37 cellular contexts compared by ENCODE assay signal in the genomic region with DNA sequence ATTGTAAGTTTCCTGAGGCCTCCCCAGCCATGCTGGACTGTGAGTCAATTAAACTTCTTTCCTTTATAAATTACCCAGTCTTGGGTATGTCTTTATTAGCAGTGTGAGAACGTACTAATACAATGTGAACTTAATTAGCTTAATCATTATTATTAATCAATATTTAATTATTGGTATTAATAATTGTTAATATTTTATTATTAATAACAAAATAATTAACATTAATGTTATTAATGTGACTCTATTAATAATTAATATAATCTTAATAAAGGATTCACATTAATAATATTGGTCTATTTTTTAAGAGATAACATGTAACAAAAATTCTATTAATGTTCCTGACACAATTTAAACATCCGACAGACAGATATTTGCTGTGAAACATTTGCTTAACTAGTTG.
"Had no signal": no experiment of that assay in that cellular context is flagged by ENCODE, and none has a peak within 500 bp of the region (broad histone marks: within the 10 kb centered on the region; RNA-seq: fewer than 3 reads in every experiment).

No MANE protein-coding gene starts in this region.

- DNase-seq: activated B cell treated with CpG ODN at 0.5 μM for 24 hours; activated CD4-positive, alpha-beta memory T cell treated with anti-CD3 and anti-CD28 coated beads, Interleukin-2, amount 10 ng/mL, durations not matched to agents 7 days and 5 days; activated CD4-positive, alpha-beta T cell treated with anti-CD3 and anti-CD28 coated beads for 36 hours; activated CD4-positive, alpha-beta T cell treated with anti-CD3 and anti-CD28 coated beads, Interleukin-2, amount 10 ng/mL, durations not matched to agents 7 days and 5 days; activated CD4-positive, alpha-beta T cell treated with anti-CD3 and anti-CD28 coated beads, Interleukin-2, amount 50 U/mL, for 4 hours; activated CD4-positive, CD25-positive, alpha-beta regulatory T cell treated with anti-CD3 and anti-CD28 coated beads, Interleukin-2, amount 50 U/mL, for 72 hours; activated CD8-positive, alpha-beta memory T cell treated with anti-CD3 and anti-CD28 coated beads, Interleukin-2, amount 50 U/mL, for 48 hours; activated gamma-delta T cell; activated naive CD4-positive, alpha-beta T cell; activated naive CD4-positive, alpha-beta T cell treated with anti-CD3 and anti-CD28 coated beads, Interleukin-2, amount 10 ng/mL, durations not matched to agents 7 days and 5 days; activated naive CD8-positive, alpha-beta T cell treated with anti-CD3 and anti-CD28 coated beads, Interleukin-2, amount 10 ng/mL, durations not matched to agents 7 days and 5 days; activated T-cell treated with anti-CD3 and anti-CD28 coated beads for 4 hours; activated T-cell treated with anti-CD3 and anti-CD28 coated beads, Interleukin-2, amount 50 U/mL, for 24 hours; activated T-cell treated with anti-CD3 and anti-CD28 coated beads, Interleukin-2, amount 50 U/mL, for 72 hours; central memory CD4-positive, alpha-beta T cell; cerebellar nuclear complex; dorsolateral prefrontal cortex; effector memory CD4-positive, alpha-beta T cell; endodermal cell; erythroblast; foreskin keratinocyte; heart right ventricle; T-helper 1 cell; T-helper 17 cell; T1000 had no signal

- H3K27ac Mint-ChIP-seq: activated B cell treated with CpG ODN at 0.5 μM for 24 hours; activated CD4-positive, alpha-beta memory T cell treated with anti-CD3 and anti-CD28 coated beads, Interleukin-2, amount 10 ng/mL, durations not matched to agents 7 days and 5 days; activated CD4-positive, alpha-beta T cell treated with anti-CD3 and anti-CD28 coated beads for 36 hours; activated CD4-positive, alpha-beta T cell treated with anti-CD3 and anti-CD28 coated beads, Interleukin-2, amount 10 ng/mL, durations not matched to agents 7 days and 5 days; activated naive CD4-positive, alpha-beta T cell treated with anti-CD3 and anti-CD28 coated beads, Interleukin-2, amount 10 ng/mL, durations not matched to agents 7 days and 5 days; activated naive CD4-positive, alpha-beta T cell treated with anti-CD3 and anti-CD28 coated beads, Interleukin-2, amount 50 U/mL, for 72 hours; activated naive CD8-positive, alpha-beta T cell treated with anti-CD3 and anti-CD28 coated beads, Interleukin-2, amount 10 ng/mL, durations not matched to agents 7 days and 5 days; activated T-cell treated with anti-CD3 and anti-CD28 coated beads, Interleukin-2, amount 50 U/mL, for 24 hours; activated T-cell treated with anti-CD3 and anti-CD28 coated beads, Interleukin-2, amount 50 U/mL, for 72 hours; brain; dendritic cell treated with granulocyte-macrophage colony-stimulating factor and Interleukin-4, amounts not matched to agents 40 ng/mL and 50 ng/mL, for 4 days; endodermal cell; T-helper 17 cell; T-helper 2 cell treated with Interferon-gamma antibody and Interleukin-4, amounts not matched to agents 5 μg/mL and 100 μg/mL, for 36 hours had no signal

- H3K9me3 ChIP-seq: ascending aorta, breast epithelium, esophagus muscularis mucosa, gastroesophageal sphincter had no signal

- H3K27ac ChIP-seq: ascending aorta, breast epithelium, cardiac muscle cell, coronary artery, dorsolateral prefrontal cortex, esophagus muscularis mucosa, foreskin keratinocyte, gastroesophageal sphincter, heart right ventricle, VCaP had no signal

- H3K36me3 ChIP-seq: ascending aorta, breast epithelium, cardiac muscle cell, esophagus muscularis mucosa, gastroesophageal sphincter, heart right ventricle had no signal

- H3K4me3 Mint-ChIP-seq: activated B cell treated with CpG ODN at 0.5 μM for 24 hours; activated CD4-positive, alpha-beta memory T cell treated with anti-CD3 and anti-CD28 coated beads, Interleukin-2, amount 10 ng/mL, durations not matched to agents 7 days and 5 days; activated CD4-positive, alpha-beta T cell treated with anti-CD3 and anti-CD28 coated beads for 36 hours; activated CD4-positive, alpha-beta T cell treated with anti-CD3 and anti-CD28 coated beads, Interleukin-2, amount 10 ng/mL, durations not matched to agents 7 days and 5 days; activated naive CD4-positive, alpha-beta T cell treated with anti-CD3 and anti-CD28 coated beads, Interleukin-2, amount 10 ng/mL, durations not matched to agents 7 days and 5 days; activated naive CD8-positive, alpha-beta T cell treated with anti-CD3 and anti-CD28 coated beads, Interleukin-2, amount 10 ng/mL, durations not matched to agents 7 days and 5 days; activated T-cell treated with anti-CD3 and anti-CD28 coated beads, Interleukin-2, amount 50 U/mL, for 24 hours; activated T-cell treated with anti-CD3 and anti-CD28 coated beads, Interleukin-2, amount 50 U/mL, for 72 hours; brain; dendritic cell treated with granulocyte-macrophage colony-stimulating factor and Interleukin-4, amounts not matched to agents 40 ng/mL and 50 ng/mL, for 4 days; endodermal cell; T-helper 17 cell; T-helper 2 cell treated with Interferon-gamma antibody and Interleukin-4, amounts not matched to agents 5 μg/mL and 100 μg/mL, for 36 hours had no signal

- H3K4me3 ChIP-seq: ascending aorta, breast epithelium, cardiac muscle cell, coronary artery, dorsolateral prefrontal cortex, esophagus muscularis mucosa, gastroesophageal sphincter, heart right ventricle, hepatocyte had no signal

- ATAC-seq: activated CD4-positive, alpha-beta T cell treated with anti-CD3 and anti-CD28 coated beads for 36 hours; activated naive CD4-positive, alpha-beta T cell treated with anti-CD3 and anti-CD28 coated beads, Interleukin-2, amount 50 U/mL, for 72 hours; activated T-cell treated with anti-CD3 and anti-CD28 coated beads, Interleukin-2, amount 50 U/mL, for 72 hours; foreskin keratinocyte; gastroesophageal sphincter; heart right ventricle; T-helper 17 cell had no signal

- H3K27me3 Mint-ChIP-seq: activated B cell treated with CpG ODN at 0.5 μM for 24 hours; activated CD4-positive, alpha-beta memory T cell treated with anti-CD3 and anti-CD28 coated beads, Interleukin-2, amount 10 ng/mL, durations not matched to agents 7 days and 5 days; activated CD4-positive, alpha-beta T cell treated with anti-CD3 and anti-CD28 coated beads for 36 hours; activated CD4-positive, alpha-beta T cell treated with anti-CD3 and anti-CD28 coated beads, Interleukin-2, amount 10 ng/mL, durations not matched to agents 7 days and 5 days; activated naive CD4-positive, alpha-beta T cell treated with anti-CD3 and anti-CD28 coated beads, Interleukin-2, amount 10 ng/mL, durations not matched to agents 7 days and 5 days; activated naive CD8-positive, alpha-beta T cell treated with anti-CD3 and anti-CD28 coated beads, Interleukin-2, amount 10 ng/mL, durations not matched to agents 7 days and 5 days; activated T-cell treated with anti-CD3 and anti-CD28 coated beads, Interleukin-2, amount 50 U/mL, for 24 hours; brain; dendritic cell treated with granulocyte-macrophage colony-stimulating factor and Interleukin-4, amounts not matched to agents 40 ng/mL and 50 ng/mL, for 4 days; T-helper 17 cell had no signal

- H3K27me3 ChIP-seq: ascending aorta, breast epithelium, cardiac muscle cell, dorsolateral prefrontal cortex, esophagus muscularis mucosa, foreskin keratinocyte, gastroesophageal sphincter, heart right ventricle, hepatocyte had no signal

- H3K4me1 ChIP-seq: ascending aorta, breast epithelium, esophagus muscularis mucosa, foreskin keratinocyte, gastroesophageal sphincter, heart right ventricle had no signal

- H3K36me3 Mint-ChIP-seq: activated naive CD4-positive, alpha-beta T cell treated with anti-CD3 and anti-CD28 coated beads, Interleukin-2, amount 10 ng/mL, durations not matched to agents 7 days and 5 days; activated naive CD4-positive, alpha-beta T cell treated with anti-CD3 and anti-CD28 coated beads, Interleukin-2, amount 50 U/mL, for 72 hours; activated naive CD8-positive, alpha-beta T cell treated with anti-CD3 and anti-CD28 coated beads, Interleukin-2, amount 10 ng/mL, durations not matched to agents 7 days and 5 days; brain had no signal

- H3K4me1 Mint-ChIP-seq: activated B cell treated with CpG ODN at 0.5 μM for 24 hours; activated CD4-positive, alpha-beta memory T cell treated with anti-CD3 and anti-CD28 coated beads, Interleukin-2, amount 10 ng/mL, durations not matched to agents 7 days and 5 days; activated CD4-positive, alpha-beta T cell treated with anti-CD3 and anti-CD28 coated beads for 36 hours; activated CD4-positive, alpha-beta T cell treated with anti-CD3 and anti-CD28 coated beads, Interleukin-2, amount 10 ng/mL, durations not matched to agents 7 days and 5 days; activated naive CD4-positive, alpha-beta T cell treated with anti-CD3 and anti-CD28 coated beads, Interleukin-2, amount 10 ng/mL, durations not matched to agents 7 days and 5 days; activated naive CD8-positive, alpha-beta T cell treated with anti-CD3 and anti-CD28 coated beads, Interleukin-2, amount 10 ng/mL, durations not matched to agents 7 days and 5 days; brain; T-helper 17 cell had no signal

- H3K9me3 Mint-ChIP-seq: activated CD4-positive, alpha-beta memory T cell treated with anti-CD3 and anti-CD28 coated beads, Interleukin-2, amount 10 ng/mL, durations not matched to agents 7 days and 5 days; activated naive CD4-positive, alpha-beta T cell treated with anti-CD3 and anti-CD28 coated beads, Interleukin-2, amount 10 ng/mL, durations not matched to agents 7 days and 5 days; activated naive CD4-positive, alpha-beta T cell treated with anti-CD3 and anti-CD28 coated beads, Interleukin-2, amount 50 U/mL, for 72 hours; activated naive CD8-positive, alpha-beta T cell treated with anti-CD3 and anti-CD28 coated beads, Interleukin-2, amount 10 ng/mL, durations not matched to agents 7 days and 5 days; activated T-cell treated with anti-CD3 and anti-CD28 coated beads, Interleukin-2, amount 50 U/mL, for 24 hours; activated T-cell treated with anti-CD3 and anti-CD28 coated beads, Interleukin-2, amount 50 U/mL, for 72 hours; dendritic cell treated with granulocyte-macrophage colony-stimulating factor and Interleukin-4, amounts not matched to agents 40 ng/mL and 50 ng/mL, for 4 days; T-helper 2 cell treated with Interferon-gamma antibody and Interleukin-4, amounts not matched to agents 5 μg/mL and 100 μg/mL, for 36 hours had no signal
